In the genomic region with DNA sequence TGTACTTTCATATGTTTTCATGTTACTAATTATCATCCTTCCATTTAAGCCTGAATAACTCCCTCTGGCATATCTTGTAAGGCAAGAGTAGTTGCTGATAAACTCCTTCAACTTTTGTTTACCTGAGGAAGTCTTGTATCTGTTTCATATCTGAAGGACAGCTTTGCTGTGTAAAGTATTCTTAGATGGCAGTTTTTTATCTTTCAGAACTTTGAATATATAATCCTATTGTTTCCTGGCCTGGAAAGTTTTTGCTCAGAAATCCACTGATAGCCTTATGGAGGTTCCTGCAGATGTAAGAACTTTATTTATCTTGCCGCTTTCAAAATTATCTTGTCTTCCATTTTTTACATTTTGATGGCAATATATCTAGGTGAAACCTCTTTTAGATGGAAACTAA, we compare ENCODE assay signal across 18 cellular contexts.
DNase-seq lines count a peak whose midpoint lies in the region; ATAC-seq and TF ChIP-seq lines count a peak whose summit lies in the region.
"Had no signal": no experiment of that assay in that cellular context is flagged by ENCODE, and none has a peak within 500 bp of the region (broad histone marks: within the 10 kb centered on the region; RNA-seq: fewer than 3 reads in every experiment).

No MANE protein-coding gene starts in this region.

- no peak for ATAC-seq in psoas muscle
- ATAC-seq: GM12878 had no signal

- H3K4me1 ChIP-seq in HEK293 (ENCODE audit: control insufficient read depth, insufficient read depth, low read length) (no peaks in the 10 kb centered on the region), endodermal cell (ENCODE audit: control insufficient read depth, insufficient read depth, low read length) (no peaks in the 10 kb centered on the region), psoas muscle (no peaks in the 10 kb centered on the region)
- H3K4me1 ChIP-seq: BE2C, BLaER1 had no signal

- no peak overlapping the region for H3K9ac ChIP-seq in endodermal cell (ENCODE audit: extremely low read depth, low read length, poor library complexity, severe bottlenecking)
- H3K9ac ChIP-seq: BLaER1 had no signal

- H3K9me3 ChIP-seq in HEK293 (ENCODE audit: control insufficient read depth, insufficient read depth, low read depth, low read length) = no peaks in the 10 kb centered on the region; the same call in 1 of the 2 replicates
- H3K9me3 ChIP-seq in endodermal cell (ENCODE audit: control insufficient read depth, low read length) = peaks cover 81% of the 10 kb centered on the region
- peaks cover 43% of the 10 kb centered on the region for H3K9me3 ChIP-seq in psoas muscle
- H3K9me3 ChIP-seq: BE2C had no signal

- H3K27me3 Mint-ChIP-seq in endodermal cell (ENCODE audit: insufficient read depth) = peaks cover 88% of the 10 kb centered on the region
- no peaks in the 10 kb centered on the region for H3K27me3 Mint-ChIP-seq in progenitor cell of endocrine pancreas
- H3K27me3 Mint-ChIP-seq: CD4-positive, alpha-beta memory T cell; CD4-positive, CD25-positive, alpha-beta regulatory T cell had no signal

- CTCF ChIA-PET in HEK293 (lab: Yijun Ruan, JAX) = interaction anchor here (0.5 kb wide), 1 partner anchor 143 kb away, joined by 3 read pairs; no protein-coding TSS in a partner anchor

- peaks cover 6% of the 10 kb centered on the region for H3K36me3 Mint-ChIP-seq in endodermal cell (ENCODE audit: low read depth)
- H3K36me3 Mint-ChIP-seq in progenitor cell of endocrine pancreas (ENCODE audit: insufficient read depth) = peaks cover 36% of the 10 kb centered on the region

- POLR2A ChIA-PET in HEK293 (lab: Yijun Ruan, JAX) = no interaction called here

- H3K4me3 Mint-ChIP-seq in endodermal cell = no peak overlapping the region
- no peak overlapping the region for H3K4me3 Mint-ChIP-seq in progenitor cell of endocrine pancreas (ENCODE audit: low read depth)
- H3K4me3 Mint-ChIP-seq: CD14-positive monocyte; CD4-positive, alpha-beta memory T cell; CD4-positive, CD25-positive, alpha-beta regulatory T cell; CD8-positive, alpha-beta memory T cell had no signal

- H3K27ac ChIP-seq in HEK293 (ENCODE audit: extremely low read depth, low read depth, low read length) (no peak overlapping the region), endodermal cell (ENCODE audit: low read depth, low read length) (no peak overlapping the region), psoas muscle (no peak overlapping the region)
- H3K27ac ChIP-seq: BLaER1 had no signal

- no peak overlapping the region for H3K4me3 ChIP-seq in HEK293 (ENCODE audit: low read depth, low read length)
- H3K4me3 ChIP-seq in endodermal cell (ENCODE audit: low read length) = peak overlapping the region; percentile 47
- H3K4me3 ChIP-seq in psoas muscle = no peak overlapping the region
- H3K4me3 ChIP-seq: BLaER1, GM12878 had no signal

- intact Hi-C loops in psoas muscle (cut with DNase I) = no loop called here

- peaks cover 14% of the 10 kb centered on the region for H3K27me3 ChIP-seq in endodermal cell (ENCODE audit: control insufficient read depth, insufficient read depth, low read length, poor library complexity, severe bottlenecking)
- H3K27me3 ChIP-seq in psoas muscle (ENCODE audit: insufficient read depth in 3 of 3, low read length in 2 of 3) = no peaks in the 10 kb centered on the region
- H3K27me3 ChIP-seq: BE2C, BLaER1 had no signal

- DNase-seq in endodermal cell (no peak), progenitor cell of endocrine pancreas (ENCODE audit: low spot score, unreplicated experiment) (no peak), EL (no peak), psoas muscle (no peak)
- DNase-seq: 8988T; ACHN; BE2C; C1 segment of cervical spinal cord; CD4-positive, alpha-beta memory T cell; CD4-positive, CD25-positive, alpha-beta regulatory T cell; CD8-positive, alpha-beta memory T cell; COR-L47; DMS79 treated with DMSO at 0.1 percent for 48 hours; GDM1 had no signal

- TF ChIP-seq CTCF in HEK293 (tag by site-specific recombination; IDR thresholded peaks at IDR 0.05) (no peak), endodermal cell (conservative IDR thresholded peaks at IDR 0.05) (no peak), progenitor cell of endocrine pancreas (IDR thresholded peaks at IDR 0.05; ENCODE audit: unreplicated experiment) (no peak), psoas muscle (IDR thresholded peaks at IDR 0.05) (no peak)

- H3K9me3 Mint-ChIP-seq in endodermal cell (peaks cover 95% of the 10 kb centered on the region), progenitor cell of endocrine pancreas (ENCODE audit: low read depth) (peaks cover 56% of the 10 kb centered on the region)

- H3K4me1 Mint-ChIP-seq in endodermal cell (no peaks in the 10 kb centered on the region), progenitor cell of endocrine pancreas (ENCODE audit: low read depth) (no peaks in the 10 kb centered on the region)
- H3K4me1 Mint-ChIP-seq: CD14-positive monocyte; CD4-positive, CD25-positive, alpha-beta regulatory T cell; CD8-positive, alpha-beta memory T cell had no signal

- H3K27ac Mint-ChIP-seq in endodermal cell = no peak overlapping the region
- H3K27ac Mint-ChIP-seq in progenitor cell of endocrine pancreas = peak overlapping the region; percentile 50
- H3K27ac Mint-ChIP-seq: CD14-positive monocyte; CD4-positive, alpha-beta memory T cell; CD4-positive, CD25-positive, alpha-beta regulatory T cell; CD8-positive, alpha-beta memory T cell had no signal

- H3K36me3 ChIP-seq in HEK293 (ENCODE audit: control insufficient read depth in 2 of 2, insufficient read depth in 1 of 2, low read length in 2 of 2) (no peaks in the 10 kb centered on the region), endodermal cell (ENCODE audit: control insufficient read depth, insufficient read depth, low read length) (no peaks in the 10 kb centered on the region), psoas muscle (ENCODE audit: insufficient read depth in 1 of 2, low read depth in 1 of 2) (no peaks in the 10 kb centered on the region)
- H3K36me3 ChIP-seq: BE2C, BLaER1 had no signal

- 100% methylated on average over 1 of the region's 1 CpG; no CpG with 5 or more reads in 1 of the 2 experiments for WGBS in endodermal cell (ENCODE audit: insufficient coverage in 1 of 2, insufficient read length in 1 of 2), 2 experiments
- WGBS in psoas muscle, 3 donors = 86 to 92% (median 90%) methylated on average over 1 of the region's 1 CpG

TF ChIP-seq in HEK293, 187 proteins besides CTCF, POLR2A, EP300 and RAD21:
- TF ChIP-seq ZNF571 (tag by site-specific recombination; IDR thresholded peaks at IDR 0.05) = no peak
- TF ChIP-seq SETDB1 (IDR thresholded peaks at IDR 0.05; ENCODE audit: insufficient read length, low read length) = peak; percentile 92
